Comparison of ENCODE assay signal across 21 cellular contexts in the genomic region with DNA sequence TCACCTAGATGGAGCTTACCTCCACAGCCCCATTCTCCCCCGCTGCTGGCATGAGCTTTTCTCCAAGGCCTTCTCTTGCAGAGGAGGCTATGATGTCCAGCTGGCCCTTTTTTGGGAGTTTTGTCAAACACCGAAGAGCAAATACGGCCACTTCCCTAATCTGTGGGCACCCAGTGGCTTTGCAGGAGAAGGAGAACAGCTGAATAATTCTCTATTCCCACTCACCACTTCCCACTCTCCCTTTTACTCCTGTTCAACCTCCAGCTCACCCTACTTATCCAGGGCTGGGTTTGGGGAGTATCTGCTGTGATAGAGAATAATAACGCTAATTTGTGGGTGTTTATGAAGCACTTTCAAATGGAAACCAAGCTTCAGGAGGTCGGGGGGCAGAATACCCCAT.
A peak's percentile ranks its signal among the peaks of the same experiment; 100 is the strongest.
DNase-seq lines count a peak whose midpoint lies in the region; ATAC-seq and TF ChIP-seq lines count a peak whose summit lies in the region.
"Had no signal": no experiment of that assay in that cellular context is flagged by ENCODE, and none has a peak within 500 bp of the region (broad histone marks: within the 10 kb centered on the region; RNA-seq: fewer than 3 reads in every experiment).

No MANE protein-coding gene starts in this region.

- H3K79me2 ChIP-seq in PC-9 (ENCODE audit: low read depth) = peaks cover 86% of the 10 kb centered on the region

- no peak overlapping the region for H3K4me2 ChIP-seq in PC-9

- H3K9me2 ChIP-seq in PC-9 (ENCODE audit: insufficient read depth) = no peaks in the 10 kb centered on the region

- CTCF ChIA-PET in PC-9 (lab: Charles Lee) = no interaction called here

- H3K27ac ChIP-seq in CD4-positive, CD25-positive, alpha-beta regulatory T cell (ENCODE audit: insufficient read depth, low read length, poor library complexity, severe bottlenecking) = no peak overlapping the region
- peak overlapping the region; percentile 37 for H3K27ac ChIP-seq in PC-9
- H3K27ac ChIP-seq: cardiac muscle cell, foreskin keratinocyte, ovary had no signal

- H3K36me3 ChIP-seq in CD4-positive, CD25-positive, alpha-beta regulatory T cell (ENCODE audit: control insufficient read depth, insufficient read depth, low read length) = peaks cover 21% of the 10 kb centered on the region
- peaks cover 15% of the 10 kb centered on the region for H3K36me3 ChIP-seq in PC-9 (ENCODE audit: low read depth)
- H3K36me3 ChIP-seq: cardiac muscle cell, ovary had no signal

- peaks cover 0 to 2% (median 0%) of the 10 kb centered on the region in 7 donors for H3K9me3 Mint-ChIP-seq in CD4-positive, CD25-positive, alpha-beta regulatory T cell
- H3K9me3 Mint-ChIP-seq in memory B cell = no peaks in the 10 kb centered on the region
- H3K9me3 Mint-ChIP-seq in stimulated activated memory B cell treated with anti-CD40 and anti-IgM and Interleukin-4, amounts not matched to agents 10 μg/mL and 1 μg/mL and 100 μg/mL, for 72 hours = no peaks in the 10 kb centered on the region
- H3K9me3 Mint-ChIP-seq: H9 had no signal

- peaks cover 15 to 48% (median 26%) of the 10 kb centered on the region in 4 donors for H3K4me1 Mint-ChIP-seq in CD4-positive, CD25-positive, alpha-beta regulatory T cell
- peaks cover 32% of the 10 kb centered on the region for H3K4me1 Mint-ChIP-seq in memory B cell
- H3K4me1 Mint-ChIP-seq in stimulated activated memory B cell treated with anti-CD40 and anti-IgM and Interleukin-4, amounts not matched to agents 10 μg/mL and 1 μg/mL and 100 μg/mL, for 72 hours = peaks cover 64% of the 10 kb centered on the region

- no peak overlapping the region for H2AFZ ChIP-seq in PC-9

- H3K27ac Mint-ChIP-seq in CD4-positive, CD25-positive, alpha-beta regulatory T cell = peak overlapping the region in 2 of 3 donors; percentile 12 to 43
- peak overlapping the region; percentile 77 for H3K27ac Mint-ChIP-seq in memory B cell
- peak overlapping the region; percentile 67 for H3K27ac Mint-ChIP-seq in stimulated activated memory B cell treated with anti-CD40 and anti-IgM and Interleukin-4, amounts not matched to agents 10 μg/mL and 1 μg/mL and 100 μg/mL, for 72 hours

- no peaks in the 10 kb centered on the region for H3K9me3 ChIP-seq in CD4-positive, CD25-positive, alpha-beta regulatory T cell (ENCODE audit: control insufficient read depth in 2 of 2, low read length in 2 of 2)
- no peaks in the 10 kb centered on the region for H3K9me3 ChIP-seq in PC-9 (ENCODE audit: insufficient read depth, low read depth)
- H3K9me3 ChIP-seq: ovary had no signal

- TF ChIP-seq CTCF in PC-9 (conservative IDR thresholded peaks at IDR 0.05) = no peak

- POLR2A ChIA-PET in PC-9 (lab: Charles Lee; ENCODE audit: unreplicated experiment) = interaction anchor here (0.5 to 0.7 kb wide), 2 partner anchors 17 to 82 kb away, joined by 3 read pairs; no protein-coding TSS in a partner anchor

- peaks cover 11% of the 10 kb centered on the region; the same call in 1 of the 2 replicates for H3F3A ChIP-seq in PC-9 (ENCODE audit: insufficient read depth, low read depth)

- H3K4me1 ChIP-seq in CD4-positive, CD25-positive, alpha-beta regulatory T cell (ENCODE audit: control insufficient read depth, insufficient read depth, low read length, poor library complexity, severe bottlenecking) = no peaks in the 10 kb centered on the region
- H3K4me1 ChIP-seq in PC-9 (replicated peaks; ENCODE audit: insufficient read depth) = peaks cover 14% of the 10 kb centered on the region

- intact Hi-C loops in PC-9 (cut with micrococcal nuclease; ENCODE audit: unreplicated experiment) = no loop called here

- H3K27me3 ChIP-seq in CD4-positive, CD25-positive, alpha-beta regulatory T cell (ENCODE audit: control insufficient read depth, insufficient read depth, low read length) = no peaks in the 10 kb centered on the region
- H3K27me3 ChIP-seq in PC-9 (ENCODE audit: insufficient read depth, low read depth) = no peaks in the 10 kb centered on the region
- H3K27me3 ChIP-seq: cardiac muscle cell, foreskin keratinocyte, ovary had no signal

- no peak for DNase-seq in CD4-positive, CD25-positive, alpha-beta regulatory T cell
- DNase-seq in PC-9 = no peak
- DNase-seq in memory B cell (ENCODE audit: low spot score in 2 of 2) = no peak
- DNase-seq in NCI-H526 (lab: John Stamatoyannopoulos, UW) = no peak
- DNase-seq in dedifferentiated amniotic fluid mesenchymal stem cell (ENCODE audit: extremely low spot score) = no peak
- DNase-seq in NK-92 treated with Interleukin-12 subunit alpha and Interleukin-12 subunit beta, amount 100 ng/mL, for 24 hours (lab: John Stamatoyannopoulos, UW) = no peak
- DNase-seq: activated gamma-delta T cell treated with Interleukin-2 at 50 U/mL for 16 hours, activated T-cell treated with anti-CD3 and anti-CD28 coated beads for 4 hours, AML-193, amniotic stem cell, foreskin keratinocyte, H9, KG1, kidney, NCI-H1048, NCI-H2081, NCI-H446, Right ventricle myocardium superior had no signal

- no TSS peak for BruUV-seq in PC-9 (replicated peaks; lab: Mats Ljungman, UMichigan)

- H3K36me3 Mint-ChIP-seq in CD4-positive, CD25-positive, alpha-beta regulatory T cell = peaks cover 34% of the 10 kb centered on the region
- peaks cover 15% of the 10 kb centered on the region for H3K36me3 Mint-ChIP-seq in memory B cell
- peaks cover 39% of the 10 kb centered on the region for H3K36me3 Mint-ChIP-seq in stimulated activated memory B cell treated with anti-CD40 and anti-IgM and Interleukin-4, amounts not matched to agents 10 μg/mL and 1 μg/mL and 100 μg/mL, for 72 hours

- no peak overlapping the region for H3K4me3 ChIP-seq in CD4-positive, CD25-positive, alpha-beta regulatory T cell (ENCODE audit: low read depth, low read length)
- H3K4me3 ChIP-seq in PC-9 = no peak overlapping the region
- H3K4me3 ChIP-seq: cardiac muscle cell, ovary had no signal

- no peak overlapping the region for H3K4me3 Mint-ChIP-seq in CD4-positive, CD25-positive, alpha-beta regulatory T cell
- no peak overlapping the region for H3K4me3 Mint-ChIP-seq in memory B cell
- H3K4me3 Mint-ChIP-seq in stimulated activated memory B cell treated with anti-CD40 and anti-IgM and Interleukin-4, amounts not matched to agents 10 μg/mL and 1 μg/mL and 100 μg/mL, for 72 hours = no peak overlapping the region
- H3K4me3 Mint-ChIP-seq: H9 had no signal

- no peaks in the 10 kb centered on the region for H3K27me3 Mint-ChIP-seq in CD4-positive, CD25-positive, alpha-beta regulatory T cell
- H3K27me3 Mint-ChIP-seq in memory B cell = no peaks in the 10 kb centered on the region
- no peaks in the 10 kb centered on the region for H3K27me3 Mint-ChIP-seq in stimulated activated memory B cell treated with anti-CD40 and anti-IgM and Interleukin-4, amounts not matched to agents 10 μg/mL and 1 μg/mL and 100 μg/mL, for 72 hours

- H4K20me1 ChIP-seq in PC-9 (ENCODE audit: insufficient read depth) = peaks cover 6% of the 10 kb centered on the region; the same call in 1 of the 2 replicates

- ATAC-seq in CD4-positive, CD25-positive, alpha-beta regulatory T cell (ENCODE audit: low read depth in 2 of 2) = no peak
- no peak for ATAC-seq in memory B cell (ENCODE audit: low read depth)
- no peak for ATAC-seq in stimulated activated memory B cell treated with anti-CD40 and anti-IgM and Interleukin-4, amounts not matched to agents 10 μg/mL and 1 μg/mL and 100 μg/mL, for 72 hours
- ATAC-seq: foreskin keratinocyte had no signal
